In genomic region chr1:213987876-213988638, GRCh38 we compare ENCODE assay signal across 1 cellular context.
TF ChIP-seq lines count a peak whose summit lies in the region.

PROX1 (plus strand) TSS chr1:213987973; CDS start chr1:213996536, 8,563 bp downstream.

TF ChIP-seq in HepG2, 621 proteins besides CTCF, POLR2A, EP300 and RAD21 (continued from another document and continues in another):
- TF ChIP-seq ZNF609 (CRISPR knock-in tag; IDR thresholded peaks at IDR 0.05; ENCODE audit: borderline replicate concordance), result no peak
- no peak for TF ChIP-seq CEBPG (CRISPR knock-in tag; IDR thresholded peaks at IDR 0.05)
- TF ChIP-seq CCDC6 (CRISPR knock-in tag; IDR thresholded peaks at IDR 0.05), result no peak
- no peak for TF ChIP-seq SNAPC2 (CRISPR knock-in tag; IDR thresholded peaks at IDR 0.05)
- no peak for TF ChIP-seq ZNF281 (CRISPR knock-in tag; IDR thresholded peaks at IDR 0.05; ENCODE audit: borderline replicate concordance)
- TF ChIP-seq ZNF282 (IDR thresholded peaks at IDR 0.05; ENCODE audit: partially characterized antibody), result no peak
- TF ChIP-seq ZNF772 (CRISPR knock-in tag; IDR thresholded peaks at IDR 0.05), result peak; percentile 49; the same call in 1 of the 2 replicates
- peak; percentile 91 for TF ChIP-seq TAF1 (CRISPR knock-in tag; IDR thresholded peaks at IDR 0.05)
- TF ChIP-seq NFRKB (IDR thresholded peaks at IDR 0.05), result no peak
- no peak for TF ChIP-seq SALL2 (CRISPR knock-in tag; IDR thresholded peaks at IDR 0.05)
- no peak for TF ChIP-seq ZSCAN9 (CRISPR knock-in tag; IDR thresholded peaks at IDR 0.05; ENCODE audit: borderline replicate concordance)
- TF ChIP-seq KDM2A (CRISPR knock-in tag; IDR thresholded peaks at IDR 0.05; ENCODE audit: borderline replicate concordance, low read depth), result peak; percentile 54; the same call in 1 of the 2 replicates
- no peak for TF ChIP-seq SMAD1 (CRISPR knock-in tag; IDR thresholded peaks at IDR 0.05; ENCODE audit: borderline replicate concordance, low read depth)
- no peak for TF ChIP-seq ZNF691 (CRISPR knock-in tag; IDR thresholded peaks at IDR 0.05; ENCODE audit: borderline replicate concordance, low read depth)
- no peak for TF ChIP-seq ATF7 (IDR thresholded peaks at IDR 0.05)
- TF ChIP-seq ATF7 (CRISPR knock-in tag; IDR thresholded peaks at IDR 0.05), result no peak; the same call in 1 of the 2 replicates
- no peak for TF ChIP-seq KLF13 (CRISPR knock-in tag; IDR thresholded peaks at IDR 0.05)
- no peak for TF ChIP-seq ZNF800 (CRISPR knock-in tag; IDR thresholded peaks at IDR 0.05)
- 0 out of 2 replicates have a peak, but pooled peaks have one; percentile 13 for TF ChIP-seq HNF4A (CRISPR knock-in tag; IDR thresholded peaks at IDR 0.05)
- 0 out of 2 replicates have a peak, but pooled peaks have one; percentile 34 for TF ChIP-seq MYPOP (CRISPR knock-in tag; IDR thresholded peaks at IDR 0.05)
- TF ChIP-seq ZNF737 (CRISPR knock-in tag; IDR thresholded peaks at IDR 0.05; ENCODE audit: borderline replicate concordance), result no peak
- 0 out of 2 replicates have a peak, but pooled peaks have one; percentile 39 for TF ChIP-seq ZBTB3 (CRISPR knock-in tag; IDR thresholded peaks at IDR 0.05; ENCODE audit: borderline replicate concordance, low read depth)
- 0 out of 2 replicates have a peak, but pooled peaks have one; percentile 60 for TF ChIP-seq BCL3 (CRISPR knock-in tag; IDR thresholded peaks at IDR 0.05)
- peak; percentile 95 for TF ChIP-seq ZKSCAN5 (CRISPR knock-in tag; IDR thresholded peaks at IDR 0.05)
- 0 out of 2 replicates have a peak, but pooled peaks have one; percentile 3 for TF ChIP-seq MAZ (IDR thresholded peaks at IDR 0.05; ENCODE audit: borderline replicate concordance, low read depth, low read length)
- peak; percentile 29; the same call in 1 of the 2 replicates for TF ChIP-seq MAZ (CRISPR knock-in tag; IDR thresholded peaks at IDR 0.05; ENCODE audit: low read depth)
- TF ChIP-seq ZFP36L2 (CRISPR knock-in tag; IDR thresholded peaks at IDR 0.05), result 0 out of 2 replicates have a peak, but pooled peaks have one; percentile 25
- TF ChIP-seq ZFP90 (CRISPR knock-in tag; IDR thresholded peaks at IDR 0.05; ENCODE audit: borderline replicate concordance), result 0 out of 2 replicates have a peak, but pooled peaks have one; percentile 7
- TF ChIP-seq NFE2L1 (CRISPR knock-in tag; IDR thresholded peaks at IDR 0.05; ENCODE audit: borderline replicate concordance), result no peak
- no peak for TF ChIP-seq NR3C1 (CRISPR knock-in tag; IDR thresholded peaks at IDR 0.05)
- TF ChIP-seq SALL1 (CRISPR knock-in tag; IDR thresholded peaks at IDR 0.05), result peak; percentile 65
- TF ChIP-seq ISL2 (CRISPR knock-in tag; IDR thresholded peaks at IDR 0.05), result 0 out of 2 replicates have a peak, but pooled peaks have one; percentile 40
- no peak for TF ChIP-seq ZNF3 (CRISPR knock-in tag; IDR thresholded peaks at IDR 0.05)
- no peak for TF ChIP-seq HOXA9 (CRISPR knock-in tag; IDR thresholded peaks at IDR 0.05; ENCODE audit: borderline replicate concordance)
- TF ChIP-seq ZSCAN25 (CRISPR knock-in tag; IDR thresholded peaks at IDR 0.05), result peak; percentile 100
- peak; percentile 61 for TF ChIP-seq GABPB1 (CRISPR knock-in tag; IDR thresholded peaks at IDR 0.05)
- TF ChIP-seq AFF4 (CRISPR knock-in tag; IDR thresholded peaks at IDR 0.05), result peak; percentile 78
- TF ChIP-seq ZNF230 (CRISPR knock-in tag; IDR thresholded peaks at IDR 0.05), result no peak
- TF ChIP-seq TFAP4 (IDR thresholded peaks at IDR 0.05; ENCODE audit: borderline replicate concordance, low read depth), result peak; percentile 97
- no peak for TF ChIP-seq SMARCE1 (IDR thresholded peaks at IDR 0.05; ENCODE audit: borderline replicate concordance)
- no peak for TF ChIP-seq NFE2 (CRISPR knock-in tag; IDR thresholded peaks at IDR 0.05)
- TF ChIP-seq ZNF280D (CRISPR knock-in tag; IDR thresholded peaks at IDR 0.05), result no peak
